Comparison of ENCODE assay signal across 16 cellular contexts in the genomic region with DNA sequence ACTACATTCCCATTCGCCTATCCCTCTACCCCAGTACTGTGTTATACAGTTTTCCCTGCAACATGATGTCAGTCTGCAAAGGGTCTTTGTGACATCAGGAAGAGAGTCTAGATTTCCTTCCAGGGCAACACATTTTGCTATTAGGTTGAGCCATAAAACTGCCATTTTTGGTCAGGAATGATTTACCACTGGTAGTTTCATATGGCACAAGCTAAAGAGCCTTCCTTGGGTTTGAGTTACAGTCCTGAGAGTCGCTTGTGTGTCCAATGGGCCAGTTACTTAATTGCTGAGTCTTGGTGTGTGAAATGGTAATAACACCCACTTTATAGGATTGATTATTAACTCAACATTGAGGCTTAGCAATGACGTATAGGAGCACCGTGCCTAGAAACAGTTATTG. TPM values are rescaled to one million over a fixed set of nuclear protein-coding genes. Genes with fewer than 3 reads are reported as not detected.
DNase-seq lines count a peak whose midpoint lies in the region; ATAC-seq and TF ChIP-seq lines count a peak whose summit lies in the region.
"Had no signal": no experiment of that assay in that cellular context is flagged by ENCODE, and none has a peak within 500 bp of the region (broad histone marks: within the 10 kb centered on the region; RNA-seq: fewer than 3 reads in every experiment).

No MANE protein-coding gene starts in this region.

- intact Hi-C loops in sigmoid colon (cut with DNase I), result loop anchor here (5.0 to 10.0 kb wide), 2 partner anchors 172 to 275 kb away; no protein-coding TSS in a partner anchor
- intact Hi-C loops in aorta (cut with DNase I), result loop anchor here in 1 of 2 donors (2.0 to 5.0 kb wide), 2 partner anchors 16 to 35 kb away; no protein-coding TSS in a partner anchor
- intact Hi-C loops in sciatic nerve (cut with DNase I), result no loop called here

- no peak overlapping the region for H3K4me3 ChIP-seq in adipocyte (ENCODE audit: low read length)
- no peak overlapping the region for H3K4me3 ChIP-seq in sigmoid colon
- no peak overlapping the region for H3K4me3 ChIP-seq in aorta (ENCODE audit: low read length in 2 of 2)
- H3K4me3 ChIP-seq: HAP-1, SJCRH30 had no signal

- no peak for DNase-seq in adipocyte (ENCODE audit: low read depth)
- peak; percentile 26 for DNase-seq in kidney tubule cell (ENCODE audit: low spot score)
- no peak for DNase-seq in sigmoid colon
- no peak for DNase-seq in aorta
- DNase-seq in ACHN, result no peak
- no peak for DNase-seq in sciatic nerve (ENCODE audit: low spot score)
- DNase-seq: CD4-positive, alpha-beta T cell; KBM-7; MV-4-11; NCI-H1417; NCI-H187 treated with DMSO at 0.1 percent for 48 hours; NCI-H774; PC-3; SJCRH30 had no signal

- H3K4me1 ChIP-seq in adipocyte (ENCODE audit: control insufficient read depth, insufficient read depth, low read length) (peaks cover 34% of the 10 kb centered on the region), sigmoid colon (peaks cover 0 to 53% (median 39%) of the 10 kb centered on the region in 4 donors), aorta (ENCODE audit: control insufficient read depth in 1 of 2, insufficient read depth in 2 of 2, low read length in 2 of 2) (peaks cover 2 to 6% of the 10 kb centered on the region in 2 donors)
- H3K4me1 ChIP-seq: HAP-1, SJCRH30 had no signal

- TF ChIP-seq EP300 in sigmoid colon (IDR thresholded peaks at IDR 0.05), result no peak

- H3K9me3 ChIP-seq in adipocyte (ENCODE audit: control insufficient read depth, low read length) (no peaks in the 10 kb centered on the region), sigmoid colon (no peaks in the 10 kb centered on the region), aorta (ENCODE audit: control insufficient read depth, low read length) (no peaks in the 10 kb centered on the region)
- H3K9me3 ChIP-seq: HAP-1, SJCRH30 had no signal

- in situ Hi-C loops in ACHN (cut with HindIII; ENCODE audit: low pct_ligation_motif_present, low pct_unique_long_range_greater_than_20kb, low sequenced_read_pairs), result no loop called here

- no peak for TF ChIP-seq CTCF in sigmoid colon (IDR thresholded peaks at IDR 0.05)

- no peaks in the 10 kb centered on the region for H3K36me3 ChIP-seq in adipocyte (ENCODE audit: control insufficient read depth, insufficient read depth, low read length, severe bottlenecking)
- H3K36me3 ChIP-seq in sigmoid colon, result no peaks in the 10 kb centered on the region
- no peaks in the 10 kb centered on the region for H3K36me3 ChIP-seq in aorta (ENCODE audit: control insufficient read depth in 1 of 2, insufficient read depth in 2 of 2, low read length in 1 of 2)
- H3K36me3 ChIP-seq: HAP-1, SJCRH30 had no signal

- ATAC-seq in aorta (ENCODE audit: low FRiP score) (no peak), GM19395 (IDR thresholded peaks at IDR 0.05; ENCODE audit: unreplicated experiment) (no peak), sciatic nerve (no peak)

- H3K27ac ChIP-seq in sigmoid colon, result peak overlapping the region in 3 of 4 donors; percentile 76 to 84 (median 84)
- peak overlapping the region; percentile 81 to 86 for H3K27ac ChIP-seq in aorta (ENCODE audit: low read depth in 1 of 2, low read length in 2 of 2)
- H3K27ac ChIP-seq: SJCRH30 had no signal

- TF ChIP-seq POLR2A in sigmoid colon (IDR thresholded peaks at IDR 0.05), result no peak

- H3K27me3 ChIP-seq in adipocyte (replicated peaks; ENCODE audit: control insufficient read depth, insufficient read depth, low read length), result no peaks in the 10 kb centered on the region
- no peaks in the 10 kb centered on the region for H3K27me3 ChIP-seq in sigmoid colon
- no peaks in the 10 kb centered on the region for H3K27me3 ChIP-seq in aorta (ENCODE audit: control insufficient read depth in 1 of 2, insufficient read depth in 2 of 2, low read length in 1 of 2)

- peak overlapping the region; percentile 25 for H3K9ac ChIP-seq in adipocyte (ENCODE audit: low read length)

- WGBS in sigmoid colon, 2 donors, result 59 to 81% methylated on average over 4 of the region's 4 CpGs
- WGBS in aorta, 2 donors, result 93% methylated on average over 4 of the region's 4 CpGs

RNA-seq across cellular contexts. Expression of a gene that starts 22.6 kb away (rescaled TPM):
- total RNA-seq in sigmoid colon (10 to 100 TPM; 33.2 to 68.1 (median 60.5) TPM), aorta (10 to 100 TPM; 23.1 to 72.1 TPM), sciatic nerve (5.3 TPM)
- polyA plus RNA-seq in sigmoid colon (1 to 10 TPM in 2 of 3 donors, under 1 TPM in 1; 0.46 to 5.3 (median 2.4) TPM), aorta (10 to 100 TPM; 12.0 to 39.2 TPM)

RNA-seq across cellular contexts. Expression of a gene that starts 23.0 kb away (rescaled TPM):
- total RNA-seq in sigmoid colon (10 to 100 TPM in 1 of 4 donors, 1 to 10 TPM in 3; 3.0 to 11.9 (median 7.3) TPM), aorta (10 to 100 TPM; 11.0 to 12.6 TPM), sciatic nerve (5.0 TPM)
- polyA plus RNA-seq in sigmoid colon (1 to 10 TPM; 1.2 to 5.8 (median 1.8) TPM), aorta (10 to 100 TPM in 1 of 2 donors, 1 to 10 TPM in 1; 2.0 to 12.2 TPM)
- total RNA-seq: SJCRH30 had no signal
